8 cellular contexts compared by ENCODE assay signal in the genomic region with DNA sequence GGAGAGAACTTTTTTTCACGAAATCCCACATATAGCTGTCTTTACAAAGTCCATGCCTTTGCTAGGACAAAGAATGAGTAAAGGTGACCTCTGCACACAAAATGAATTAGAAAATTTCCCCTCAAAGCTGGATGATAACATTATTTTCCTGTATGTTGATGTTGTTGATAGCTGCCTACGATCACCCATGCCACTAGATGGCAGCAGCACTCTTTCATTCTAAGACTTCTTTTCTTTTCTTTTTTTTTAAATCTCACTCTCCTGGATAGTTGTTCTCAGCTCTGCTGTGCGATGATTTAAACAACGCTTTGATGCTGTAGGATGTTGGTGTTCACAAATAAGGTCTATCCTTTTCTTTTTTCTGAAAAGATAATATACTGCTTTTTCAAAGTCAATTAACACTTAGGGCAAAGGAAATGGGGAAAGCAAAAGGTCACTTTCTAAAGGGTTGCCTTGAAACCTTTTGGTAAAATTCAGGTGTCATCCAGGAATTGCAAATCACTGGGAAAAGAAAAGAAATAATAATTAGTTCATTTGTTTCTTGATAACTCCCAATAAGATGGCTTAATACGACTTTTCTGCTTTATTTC.
DNase-seq lines count a peak whose midpoint lies in the region; ATAC-seq, FAIRE-seq and TF ChIP-seq lines count a peak whose summit lies in the region.

No MANE protein-coding gene starts in this region.

- 2% methylated on average over 5 of the region's 5 CpGs for WGBS in A549 (ENCODE audit: missing lambda C conversion rate)

- POLR2A ChIA-PET in A549 (lab: Yijun Ruan, JAX) = no interaction called here

- H3K4me3 ChIP-seq in A549 = no peak overlapping the region
- H3K4me3 ChIP-seq in bronchial epithelial cell (ENCODE audit: low read depth, low read length) = no peak overlapping the region
- H3K4me3 ChIP-seq in kidney (ENCODE audit: low read length in 2 of 2) = no peak overlapping the region

- DNase-seq in A549 (ENCODE audit: low read depth in 1 of 2, low spot score in 1 of 2) (peak; percentile 31 to 63), NCI-H128 (lab: John Stamatoyannopoulos, UW; ENCODE audit: unreplicated experiment) (peak; percentile 45), SW480 (ENCODE audit: low spot score) (peak; percentile 57), bronchial epithelial cell (ENCODE audit: low read depth) (peak; percentile 64), kidney (no peak)
- DNase-seq in stimulated activated CD4-positive, alpha-beta T cell treated with anti-CD3 and anti-CD28 coated beads, Interleukin-4, amount 100 ng/mL, for 4 hours = peak; percentile 4 to 15

- no peak for TF ChIP-seq EP300 in A549 (IDR thresholded peaks at IDR 0.05)

- TF ChIP-seq POLR2A in A549 (IDR thresholded peaks at IDR 0.05; ENCODE audit: low read length) = no peak

- H3K4me2 ChIP-seq in A549 = no peak overlapping the region

- no peaks in the 10 kb centered on the region for H3K27me3 ChIP-seq in bronchial epithelial cell (ENCODE audit: control insufficient read depth, insufficient read depth, low read length)

- no peak overlapping the region for H3K9ac ChIP-seq in kidney (ENCODE audit: low read length in 2 of 2)

- peak; percentile 75 to 80 for TF ChIP-seq RAD21 in A549 (conservative IDR thresholded peaks at IDR 0.05 in 1 of 2, IDR thresholded peaks at IDR 0.05 in 1 of 2)

- TF ChIP-seq CTCF in A549 (IDR thresholded peaks at IDR 0.05) (peak; percentile 75), GM12874 (IDR thresholded peaks at IDR 0.05; ENCODE audit: insufficient read depth, low read depth, low read length) (peak; percentile 66), bronchial epithelial cell (IDR thresholded peaks at IDR 0.05; ENCODE audit: insufficient read depth, low read length, severe bottlenecking) (peak; percentile 68), kidney (IDR thresholded peaks at IDR 0.05; ENCODE audit: borderline replicate concordance, extremely low read depth, insufficient read depth) (peak; percentile 71)

- intact Hi-C loops in kidney (cut with DNase I) = loop anchor here (10.0 kb wide), 1 partner anchor 282 kb away; no protein-coding TSS in a partner anchor

- H3K4me1 ChIP-seq in A549 (no peaks in the 10 kb centered on the region), kidney (ENCODE audit: control insufficient read depth in 1 of 2, insufficient read depth in 1 of 2, low read depth in 1 of 2, low read length in 2 of 2) (no peaks in the 10 kb centered on the region)

- peak; percentile 74; a peak in 5 of 6 replicates for ATAC-seq in A549
- ATAC-seq in HG02759 (IDR thresholded peaks at IDR 0.05; ENCODE audit: unreplicated experiment) = peak; percentile 92

- H3K36me3 ChIP-seq in bronchial epithelial cell (ENCODE audit: control insufficient read depth, insufficient read depth, low read length) (no peaks in the 10 kb centered on the region), kidney (ENCODE audit: control insufficient read depth in 1 of 2, insufficient read depth in 2 of 2, low read length in 2 of 2) (no peaks in the 10 kb centered on the region)

- CTCF ChIA-PET in A549 (lab: Yijun Ruan, JAX) = interaction anchor here (0.6 to 2.6 kb wide), 13 partner anchors 8 to 1768 kb away, joined by 3 to 12 read pairs (median 4); no protein-coding TSS in a partner anchor

- H3K9me3 ChIP-seq in A549 = no peaks in the 10 kb centered on the region
- H3K9me3 ChIP-seq in kidney (ENCODE audit: control insufficient read depth in 1 of 2, low read length in 2 of 2) = no peaks in the 10 kb centered on the region

- FAIRE-seq in A549 (lab: Jason Lieb, UNC) (no peak), bronchial epithelial cell (lab: Jason Lieb, UNC) (no peak), kidney (lab: Jason Lieb, UNC) (peak; percentile 70)

- H3K27ac ChIP-seq in A549 = no peak overlapping the region
- no peak overlapping the region for H3K27ac ChIP-seq in kidney (ENCODE audit: low read depth in 2 of 2, low read length in 2 of 2)

TF ChIP-seq in A549, 52 proteins besides CTCF, POLR2A, EP300 and RAD21:
- no peak for TF ChIP-seq ZC3H11A (IDR thresholded peaks at IDR 0.05)
- TF ChIP-seq ZNF302 (CRISPR knock-in tag; IDR thresholded peaks at IDR 0.05) = no peak
- TF ChIP-seq SMC3 (IDR thresholded peaks at IDR 0.05) = peak; percentile 59
- no peak for TF ChIP-seq HOXA7 (CRISPR knock-in tag; IDR thresholded peaks at IDR 0.05)
- TF ChIP-seq NPAS2 (CRISPR knock-in tag; IDR thresholded peaks at IDR 0.05; ENCODE audit: borderline replicate concordance) = no peak
- TF ChIP-seq, protein P1, sequence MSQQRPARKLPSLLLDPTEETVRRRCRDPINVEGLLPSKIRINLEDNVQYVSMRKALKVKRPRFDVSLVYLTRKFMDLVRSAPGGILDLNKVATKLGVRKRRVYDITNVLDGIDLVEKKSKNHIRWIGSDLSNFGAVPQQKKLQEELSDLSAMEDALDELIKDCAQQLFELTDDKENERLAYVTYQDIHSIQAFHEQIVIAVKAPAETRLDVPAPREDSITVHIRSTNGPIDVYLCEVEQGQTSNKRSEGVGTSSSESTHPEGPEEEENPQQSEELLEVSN (IDR thresholded peaks at IDR 0.05; ENCODE audit: borderline replicate concordance, low read depth) = no peak
- TF ChIP-seq RNF2 (IDR thresholded peaks at IDR 0.05; ENCODE audit: borderline replicate concordance, low read depth) = no peak
- no peak for TF ChIP-seq SREBF2 (IDR thresholded peaks at IDR 0.05)
- TF ChIP-seq, protein P2, sequence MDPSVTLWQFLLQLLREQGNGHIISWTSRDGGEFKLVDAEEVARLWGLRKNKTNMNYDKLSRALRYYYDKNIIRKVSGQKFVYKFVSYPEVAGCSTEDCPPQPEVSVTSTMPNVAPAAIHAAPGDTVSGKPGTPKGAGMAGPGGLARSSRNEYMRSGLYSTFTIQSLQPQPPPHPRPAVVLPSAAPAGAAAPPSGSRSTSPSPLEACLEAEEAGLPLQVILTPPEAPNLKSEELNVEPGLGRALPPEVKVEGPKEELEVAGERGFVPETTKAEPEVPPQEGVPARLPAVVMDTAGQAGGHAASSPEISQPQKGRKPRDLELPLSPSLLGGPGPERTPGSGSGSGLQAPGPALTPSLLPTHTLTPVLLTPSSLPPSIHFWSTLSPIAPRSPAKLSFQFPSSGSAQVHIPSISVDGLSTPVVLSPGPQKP (IDR thresholded peaks at IDR 0.05; ENCODE audit: low read depth, low read length) = no peak
